Comparison of ENCODE assay signal across 11 cellular contexts in genomic region chr3:169954142-169954756, GRCh38. TPM values are rescaled to one million over a fixed set of nuclear protein-coding genes. Genes with fewer than 3 reads are reported as not detected.
DNase-seq lines count a peak whose midpoint lies in the region; ATAC-seq and TF ChIP-seq lines count a peak whose summit lies in the region.
"Had no signal": no experiment of that assay in that cellular context is flagged by ENCODE, and none has a peak within 500 bp of the region (broad histone marks: within the 10 kb centered on the region; RNA-seq: fewer than 3 reads in every experiment).

No MANE protein-coding gene starts in this region.

- intact Hi-C loops in mucosa of descending colon (cut with DNase I, micrococcal nuclease) = no loop called here

- DNase-seq in mucosa of descending colon (no peak), OCI-M2 (lab: John Stamatoyannopoulos, UW; ENCODE audit: unreplicated experiment) (no peak)
- DNase-seq in central memory CD4-positive, alpha-beta T cell = no peak
- no peak for DNase-seq in effector CD4-positive, alpha-beta T cell
- DNase-seq: aorta, T-helper 17 cell had no signal

- TF ChIP-seq CTCF in mucosa of descending colon (IDR thresholded peaks at IDR 0.05) = no peak

- ATAC-seq in GM18517 (IDR thresholded peaks at IDR 0.05; ENCODE audit: unreplicated experiment) (peak; percentile 72), GM21737 (IDR thresholded peaks at IDR 0.05; ENCODE audit: unreplicated experiment) (peak; percentile 60), HG03575 (IDR thresholded peaks at IDR 0.05; ENCODE audit: extremely low read depth, insufficient number of reproducible peaks, low FRiP score, unreplicated experiment) (peak; percentile 38), mucosa of descending colon (peak; percentile 22), GM19324 (IDR thresholded peaks at IDR 0.05; ENCODE audit: low FRiP score, unreplicated experiment) (no peak)
- ATAC-seq: T-helper 17 cell had no signal

- H3K4me1 ChIP-seq in mucosa of descending colon (ENCODE audit: low read depth) = no peaks in the 10 kb centered on the region

- H3K4me3 ChIP-seq in mucosa of descending colon = no peak overlapping the region

- no peaks in the 10 kb centered on the region for H3K9me3 ChIP-seq in mucosa of descending colon

- no peaks in the 10 kb centered on the region for H3K36me3 ChIP-seq in mucosa of descending colon (ENCODE audit: low read depth)

RNA-seq across cellular contexts. Expression of gene SEC62, which starts 12.4 kb away (rescaled TPM):
- 100 to 1,000 TPM in 1 of 3 donors, 10 to 100 TPM in 2; 83.2 to 166 (median 85.9) TPM for total RNA-seq in mucosa of descending colon

RNA-seq across cellular contexts. Expression of gene SAMD7, which starts 42.9 kb away (rescaled TPM):
- not detected for total RNA-seq in mucosa of descending colon
- total RNA-seq: aorta, neural crest cell, T-helper 17 cell had no signal
